34 cellular contexts compared by ENCODE assay signal in genomic region chr6:50986319-50986718, GRCh38.
"Had no signal": no experiment of that assay in that cellular context is flagged by ENCODE, and none has a peak within 500 bp of the region (broad histone marks: within the 10 kb centered on the region; RNA-seq: fewer than 3 reads in every experiment).

No MANE protein-coding gene starts in this region.

- H3K9me3 Mint-ChIP-seq: activated CD4-positive, alpha-beta T cell treated with anti-CD3 and anti-CD28 coated beads, Interleukin-2, amount 10 ng/mL, durations not matched to agents 24 days and 14 days; activated CD8-positive, alpha-beta T cell treated with anti-CD3 and anti-CD28 coated beads for 36 hours had no signal

- H3K36me3 ChIP-seq: brain microvascular endothelial cell, cardiac muscle cell, SJSA1, WERI-Rb-1 had no signal

- ATAC-seq: activated CD8-positive, alpha-beta T cell treated with anti-CD3 and anti-CD28 coated beads for 36 hours; activated T-cell treated with anti-CD3 and anti-CD28 coated beads, Interleukin-2, amount 50 U/mL, for 72 hours; activated T-helper 17 cell treated with anti-CD3 and anti-CD28 coated beads, Interleukin-2, amount 50 U/mL, for 72 hours; Panc1; T-cell; T-helper 17 cell had no signal

- H3K4me3 Mint-ChIP-seq: activated CD4-positive, alpha-beta T cell treated with anti-CD3 and anti-CD28 coated beads, Interleukin-2, amount 10 ng/mL, durations not matched to agents 24 days and 14 days; activated CD8-positive, alpha-beta T cell treated with anti-CD3 and anti-CD28 coated beads for 36 hours; activated naive CD8-positive, alpha-beta T cell treated with anti-CD3 and anti-CD28 coated beads for 36 hours; activated T-cell treated with anti-CD3 and anti-CD28 coated beads, Interleukin-2, amount 50 U/mL, for 72 hours; activated T-helper 17 cell treated with anti-CD3 and anti-CD28 coated beads, Interleukin-2, amount 50 U/mL, for 72 hours; central memory CD8-positive, alpha-beta T cell; T-cell; T-helper 17 cell had no signal

- H3K4me3 ChIP-seq: cardiac muscle cell, SJSA1 had no signal

- DNase-seq: activated CD4-positive, alpha-beta T cell treated with anti-CD3 and anti-CD28 coated beads, Interleukin-2, amount 10 ng/mL, durations not matched to agents 24 days and 14 days; activated CD4-positive, alpha-beta T cell treated with anti-CD3 and anti-CD28 coated beads, Interleukin-2, amount 50 U/mL, for 4 hours; activated CD8-positive, alpha-beta T cell treated with anti-CD3 and anti-CD28 coated beads for 36 hours; activated effector memory CD4-positive, alpha-beta T cell treated with anti-CD3 and anti-CD28 coated beads, Interleukin-2, amount 50 U/mL, for 16 hours; activated naive CD4-positive, alpha-beta T cell; activated naive CD4-positive, alpha-beta T cell treated with anti-CD3 and anti-CD28 coated beads, Interleukin-2, amount 50 U/mL, for 16 hours; activated naive CD8-positive, alpha-beta T cell treated with anti-CD3 and anti-CD28 coated beads for 36 hours; activated T-cell treated with anti-CD3 and anti-CD28 coated beads, Interleukin-2, amount 50 U/mL, for 1 hour; activated T-cell treated with anti-CD3 and anti-CD28 coated beads, Interleukin-2, amount 50 U/mL, for 72 hours; amniotic stem cell; aorta; brain microvascular endothelial cell; Kasumi-1; KG1; MM.1S; MV-4-11; NCI-H1092; NCI-H1436 treated with DMSO at 0.1 percent for 48 hours; NCI-H1694 treated with DMSO at 0.1 percent for 48 hours; NCI-H2029; NCI-H510A; NK-92 treated with Interleukin-12 subunit alpha and Interleukin-12 subunit beta, amount 100 ng/mL, for 24 hours; OCI-M1; RPMI8226; SK-N-SH; T-cell; T-helper 17 cell; T-helper 9 cell; WERI-Rb-1 had no signal

- H3K9me3 ChIP-seq: SJSA1, SK-N-SH had no signal

- H3K27me3 ChIP-seq: brain microvascular endothelial cell had no signal

- H3K9ac ChIP-seq: SK-N-SH had no signal

- H3K27ac Mint-ChIP-seq: activated CD4-positive, alpha-beta T cell treated with anti-CD3 and anti-CD28 coated beads, Interleukin-2, amount 10 ng/mL, durations not matched to agents 24 days and 14 days; activated CD8-positive, alpha-beta T cell treated with anti-CD3 and anti-CD28 coated beads for 36 hours; activated naive CD8-positive, alpha-beta T cell treated with anti-CD3 and anti-CD28 coated beads for 36 hours; activated T-cell treated with anti-CD3 and anti-CD28 coated beads, Interleukin-2, amount 50 U/mL, for 72 hours; activated T-helper 17 cell treated with anti-CD3 and anti-CD28 coated beads, Interleukin-2, amount 50 U/mL, for 72 hours; T-cell; T-helper 17 cell had no signal

- H3K4me1 Mint-ChIP-seq: activated CD4-positive, alpha-beta T cell treated with anti-CD3 and anti-CD28 coated beads, Interleukin-2, amount 10 ng/mL, durations not matched to agents 24 days and 14 days; activated naive CD8-positive, alpha-beta T cell treated with anti-CD3 and anti-CD28 coated beads for 36 hours; activated T-helper 17 cell treated with anti-CD3 and anti-CD28 coated beads, Interleukin-2, amount 50 U/mL, for 72 hours; central memory CD8-positive, alpha-beta T cell; T-cell; T-helper 17 cell had no signal

- H3K4me2 ChIP-seq: SK-N-SH had no signal

- H3K36me3 Mint-ChIP-seq: activated naive CD8-positive, alpha-beta T cell treated with anti-CD3 and anti-CD28 coated beads for 36 hours; T-cell had no signal

- H3K4me1 ChIP-seq: SJSA1 had no signal

- H3K27ac ChIP-seq: brain microvascular endothelial cell, cardiac muscle cell, SJSA1, WERI-Rb-1 had no signal

- H3K27me3 Mint-ChIP-seq: activated CD4-positive, alpha-beta T cell treated with anti-CD3 and anti-CD28 coated beads, Interleukin-2, amount 10 ng/mL, durations not matched to agents 24 days and 14 days; activated CD8-positive, alpha-beta T cell treated with anti-CD3 and anti-CD28 coated beads for 36 hours; activated naive CD8-positive, alpha-beta T cell treated with anti-CD3 and anti-CD28 coated beads for 36 hours; activated T-helper 17 cell treated with anti-CD3 and anti-CD28 coated beads, Interleukin-2, amount 50 U/mL, for 72 hours; central memory CD8-positive, alpha-beta T cell; T-cell; T-helper 17 cell had no signal
